In the genomic region with DNA sequence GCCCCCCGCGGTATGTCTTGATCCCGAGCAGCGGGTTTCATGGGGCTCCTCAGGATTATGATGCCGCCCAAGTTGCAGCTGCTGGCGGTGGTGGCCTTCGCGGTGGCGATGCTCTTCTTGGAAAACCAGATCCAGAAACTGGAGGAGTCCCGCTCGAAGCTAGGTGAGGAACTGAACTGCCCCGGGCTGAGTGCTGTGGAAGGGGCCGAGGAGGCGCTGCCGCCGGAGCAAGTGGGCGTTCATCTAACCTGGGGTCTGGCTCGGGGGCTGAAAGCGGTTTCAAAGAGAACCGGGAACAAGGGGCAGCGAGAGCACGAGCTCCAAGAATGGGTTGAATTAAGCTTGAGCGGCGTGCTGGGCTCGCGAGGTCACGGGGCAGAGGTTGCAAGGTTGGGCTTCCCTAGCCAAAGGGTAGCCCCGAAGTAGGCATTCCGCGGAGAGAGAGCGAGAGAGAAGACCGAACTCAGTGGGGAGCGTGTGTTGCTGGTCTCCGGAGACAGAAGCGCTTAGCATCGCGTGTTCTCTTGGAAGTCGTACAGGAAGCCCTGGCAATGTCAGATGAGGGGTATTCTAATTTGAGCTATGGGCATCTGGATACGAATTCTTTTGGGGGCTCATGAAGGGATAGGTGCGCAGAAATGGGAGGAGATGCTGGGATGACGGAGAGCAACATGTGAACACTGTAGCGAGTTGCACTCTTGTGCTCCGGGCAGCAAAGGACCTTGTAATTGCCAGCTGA, we compare ENCODE assay signal across 8 cellular contexts. TPM values are rescaled to one million over a fixed set of nuclear protein-coding genes. Genes with fewer than 3 reads are reported as not detected.
DNase-seq lines count a peak whose midpoint lies in the region; ATAC-seq and TF ChIP-seq lines count a peak whose summit lies in the region.

No MANE protein-coding gene starts in this region.

- H3K4me3 Mint-ChIP-seq in CD14-positive monocyte = no peak overlapping the region

- no peaks in the 10 kb centered on the region for H3K9me1 ChIP-seq in IMR-90 (ENCODE audit: insufficient read depth, low read length)

- no peak overlapping the region for H4K91ac ChIP-seq in IMR-90 (ENCODE audit: insufficient read depth, low read depth, low read length)

- CTCF ChIA-PET in IMR-90 (lab: Yijun Ruan, JAX) = interaction anchor here (0.8 to 1.6 kb wide), 3 partner anchors 19 to 168 kb away, joined by 3 to 5 read pairs (median 4); no protein-coding TSS in a partner anchor

- peak overlapping the region; percentile 85 for H3K4me3 ChIP-seq in IMR-90 (ENCODE audit: insufficient read depth, low read depth, low read length)
- peak overlapping the region; percentile 67 for H3K4me3 ChIP-seq in RWPE2 (ENCODE audit: severe bottlenecking)
- H3K4me3 ChIP-seq in parathyroid adenoma (ENCODE audit: low read depth, low read length) = peak overlapping the region; percentile 87
- H3K4me3 ChIP-seq in transverse colon = peak overlapping the region; percentile 77 to 100 (median 93)

- H3K4me1 ChIP-seq in IMR-90 (ENCODE audit: control insufficient read depth, insufficient read depth, low read length) (peaks cover 4% of the 10 kb centered on the region; the same call in 1 of the 2 replicates), RWPE2 (ENCODE audit: insufficient read depth, poor library complexity, severe bottlenecking) (peaks cover 15% of the 10 kb centered on the region), parathyroid adenoma (peaks cover 10% of the 10 kb centered on the region), transverse colon (peaks cover 12 to 32% (median 21%) of the 10 kb centered on the region in 4 donors)

- H2AFZ ChIP-seq in IMR-90 (replicated peaks; ENCODE audit: low read length, poor library complexity) (peak overlapping the region; percentile 92), parathyroid adenoma (peak overlapping the region; percentile 87)

- H4K8ac ChIP-seq in IMR-90 (ENCODE audit: low read depth in 2 of 2, low read length in 2 of 2) = peak overlapping the region in 1 of 2 experiments; percentile 24; a peak in 1 of 4 replicates

- TF ChIP-seq RAD21 in IMR-90 (IDR thresholded peaks at IDR 0.05; ENCODE audit: low read length) = no peak

- H2AK5ac ChIP-seq in IMR-90 (ENCODE audit: low read depth, low read length) = no peak overlapping the region

- no peak for TF ChIP-seq POLR2A in IMR-90 (IDR thresholded peaks at IDR 0.05; ENCODE audit: low read depth, low read length)
- peak; percentile 8 for TF ChIP-seq POLR2A in transverse colon (IDR thresholded peaks at IDR 0.05)

- no peak for TF ChIP-seq CTCF in CD14-positive monocyte (IDR thresholded peaks at IDR 0.05)
- TF ChIP-seq CTCF in IMR-90 (conservative IDR thresholded peaks at IDR 0.05; ENCODE audit: low read depth, low read length) = no peak; the same call in 1 of the 2 replicates
- TF ChIP-seq CTCF in RWPE2 (IDR thresholded peaks at IDR 0.05; ENCODE audit: poor library complexity, severe bottlenecking) = no peak
- no peak for TF ChIP-seq CTCF in parathyroid adenoma (IDR thresholded peaks at IDR 0.05)
- TF ChIP-seq CTCF in transverse colon (IDR thresholded peaks at IDR 0.05) = no peak

- H3K27ac Mint-ChIP-seq in CD14-positive monocyte = no peak overlapping the region

- in situ Hi-C loops in IMR-90 (cut with MboI; ENCODE audit: low sequenced_read_pairs) = no loop called here
- in situ Hi-C loops in transverse colon (cut with MboI; ENCODE audit: low pct_ligation_motif_present in 1 of 4, low pct_unique_long_range_greater_than_20kb in 1 of 4, low sequenced_read_pairs in 3 of 4) = loop anchor here in 1 of 4 donors (25.0 kb wide), 1 partner anchor 203 kb away; the partner anchor contains the start of gene SH3GLB1

- H4K5ac ChIP-seq in IMR-90 (ENCODE audit: low read depth, low read length) = no peak overlapping the region

- H3K27me3 Mint-ChIP-seq in CD14-positive monocyte (ENCODE audit: low read depth in 3 of 3) = no peaks in the 10 kb centered on the region

- H2BK5ac ChIP-seq in IMR-90 (ENCODE audit: low read depth, low read length, poor library complexity, severe bottlenecking) = peak overlapping the region; percentile 18

- peaks cover 7 to 13% of the 10 kb centered on the region in 2 donors for H3K36me3 Mint-ChIP-seq in CD14-positive monocyte

- H3K9me3 ChIP-seq in IMR-90 (ENCODE audit: control insufficient read depth, insufficient read depth, low read length) (no peaks in the 10 kb centered on the region), RWPE2 (ENCODE audit: severe bottlenecking) (no peaks in the 10 kb centered on the region), parathyroid adenoma (ENCODE audit: control insufficient read depth, low read length) (no peaks in the 10 kb centered on the region), transverse colon (no peaks in the 10 kb centered on the region)

- peak; percentile 46 for DNase-seq in CD14-positive monocyte (ENCODE audit: low spot score)
- peak; percentile 53 for DNase-seq in IMR-90
- DNase-seq in RWPE2 (ENCODE audit: low spot score) = no peak
- peak; percentile 49 for DNase-seq in activated naive CD4-positive, alpha-beta T cell treated with Interleukin-2 at 50 U/mL for 16 hours
- DNase-seq in Right ventricle myocardium inferior (ENCODE audit: missing footprints) = no peak
- DNase-seq in transverse colon = peak; percentile 54

- intact Hi-C loops in CD14-positive monocyte (cut with micrococcal nuclease) (loop anchor here (2.0 to 10.0 kb wide), 4 partner anchors 140 to 420 kb away; partner anchors contain the start of gene SH3GLB1 (in 2 of the 2)), IMR-90 (cut with micrococcal nuclease) (loop anchor here (2.0 to 5.0 kb wide), 4 partner anchors 37 to 162 kb away; no protein-coding TSS in a partner anchor), Right ventricle myocardium inferior (cut with DNase I) (no loop called here), transverse colon (cut with DNase I; ENCODE audit: low total_unique reads) (no loop called here)

- no peak overlapping the region for H3K18ac ChIP-seq in IMR-90 (ENCODE audit: low read depth, low read length)

- peak overlapping the region; percentile 99 for H3K23ac ChIP-seq in IMR-90 (ENCODE audit: low read depth, low read length)

- peak overlapping the region; percentile 8; the same call in 1 of the 2 replicates for H3K4ac ChIP-seq in IMR-90 (ENCODE audit: low read depth, low read length)

- BruUV-seq in IMR-90 (replicated peaks; lab: Mats Ljungman, UMichigan) = no TSS peak

- dilution Hi-C loops in IMR-90 (cut with HindIII; ENCODE audit: low sequenced_read_pairs, unreplicated experiment) = no loop called here

- WGBS in IMR-90 (ENCODE audit: extremely low coverage in 2 of 2, insufficient read length in 1 of 2), 2 experiments = 0% methylated on average over 35 of the region's 43 CpGs; no CpG with 5 or more reads in 1 of the 2 experiments
- WGBS in transverse colon (ENCODE audit: low coverage in 1 of 2), 2 donors = 0 to 2% methylated on average over 5 to 41 of the region's 43 CpGs

- H3K27me3 ChIP-seq in IMR-90 (ENCODE audit: control insufficient read depth, insufficient read depth, low read length) (no peaks in the 10 kb centered on the region), RWPE2 (ENCODE audit: insufficient read depth, poor library complexity, severe bottlenecking) (no peaks in the 10 kb centered on the region), parathyroid adenoma (ENCODE audit: control insufficient read depth, insufficient read depth, low read length) (no peaks in the 10 kb centered on the region), transverse colon (no peaks in the 10 kb centered on the region)

- H2BK20ac ChIP-seq in IMR-90 (ENCODE audit: low read depth, low read length) = no peak overlapping the region

- H3K79me2 ChIP-seq in parathyroid adenoma = peaks cover 15% of the 10 kb centered on the region

- H3K36me3 ChIP-seq in IMR-90 (ENCODE audit: control insufficient read depth, insufficient read depth, low read length) (no peaks in the 10 kb centered on the region), RWPE2 (ENCODE audit: low read depth) (peaks cover 18% of the 10 kb centered on the region), parathyroid adenoma (ENCODE audit: control insufficient read depth, insufficient read depth, low read length) (no peaks in the 10 kb centered on the region), transverse colon (no peaks in the 10 kb centered on the region)

- no peak for TF ChIP-seq EP300 in transverse colon (IDR thresholded peaks at IDR 0.05; ENCODE audit: low read depth)

- H3K79me1 ChIP-seq in IMR-90 (ENCODE audit: low read depth in 1 of 2, low read length in 2 of 2) = peaks cover 5 to 37% of the 10 kb centered on the region in 2 experiments; a peak in 3 of 4 replicates

- peaks cover 35% of the 10 kb centered on the region for H4K20me1 ChIP-seq in IMR-90 (ENCODE audit: insufficient read depth, low read length)

- H3K9me3 Mint-ChIP-seq in CD14-positive monocyte = no peaks in the 10 kb centered on the region

- H3K4me2 ChIP-seq in IMR-90 (ENCODE audit: low read depth, low read length) (peak overlapping the region; percentile 93), parathyroid adenoma (ENCODE audit: low read length) (peak overlapping the region; percentile 94)

- H2BK120ac ChIP-seq in IMR-90 (ENCODE audit: low read depth, low read length) = no peak overlapping the region

- H3K56ac ChIP-seq in IMR-90 (ENCODE audit: extremely low read depth, insufficient read depth, low read length) = peak overlapping the region; percentile 63; the same call in 1 of the 2 replicates

- peak overlapping the region; percentile 85 for H3K14ac ChIP-seq in IMR-90 (replicated peaks; ENCODE audit: low read depth, low read length)

- peak overlapping the region; percentile 98 for H2AK9ac ChIP-seq in IMR-90 (replicated peaks; ENCODE audit: low read depth, low read length, poor library complexity)

- no peak overlapping the region; the same call in 2 of the 3 replicates for H2BK15ac ChIP-seq in IMR-90 (ENCODE audit: low read depth, low read length)

- peaks cover 25% of the 10 kb centered on the region for H3K4me1 Mint-ChIP-seq in CD14-positive monocyte

- peak overlapping the region; percentile 62 for H3K9ac ChIP-seq in IMR-90 (ENCODE audit: low read depth, low read length)
- peak overlapping the region; percentile 0 for H3K9ac ChIP-seq in parathyroid adenoma

- H3K27ac ChIP-seq in IMR-90 (ENCODE audit: insufficient read depth, low read length) (peak overlapping the region; percentile 76), RWPE2 (ENCODE audit: poor library complexity, severe bottlenecking) (peak overlapping the region; percentile 50), parathyroid adenoma (peak overlapping the region; percentile 55), transverse colon (peak overlapping the region; percentile 86 to 96 (median 91))

- POLR2A ChIA-PET in IMR-90 (lab: Charles Lee; ENCODE audit: unreplicated experiment) = no interaction called here

- ATAC-seq in GM19467 (IDR thresholded peaks at IDR 0.05; ENCODE audit: unreplicated experiment) (peak; percentile 15), IMR-90 (ENCODE audit: low read depth) (peak; percentile 7), RWPE2 (ENCODE audit: low read depth) (peak; percentile 52), Right ventricle myocardium inferior (peak; percentile 43)

RNA-seq across cellular contexts. Expression of gene HS2ST1, which starts 0.7 kb away (rescaled TPM):
- polyA plus RNA-seq in CD14-positive monocyte (1 to 10 TPM; 4.2 to 6.0 TPM), IMR-90 (2012; rRNA removed) (6.4 and 7.8 TPM in 2 replicates)
- total RNA-seq in IMR-90 (2012; rRNA removed) (13.1 and 20.6 TPM in 2 replicates), Right ventricle myocardium inferior (10.0 TPM), transverse colon (10 to 100 TPM in 2 of 4 donors, 1 to 10 TPM in 2; 1.9 to 17.1 (median 9.9) TPM)
- polyA plus RNA-seq in IMR-90 (2012; cell fraction: cytosol; rRNA removed) = 2.6 and 5.0 TPM in 2 replicates
- polyA plus RNA-seq in IMR-90 (2012; cell fraction: nucleus; rRNA removed; ENCODE audit: low replicate concordance) = 0.64 and 2.8 TPM in 2 replicates

RNA-seq across cellular contexts. Expression of gene SELENOF, which starts 1.2 kb away (rescaled TPM):
- polyA plus RNA-seq in CD14-positive monocyte (100 to 1,000 TPM; 339 to 357 TPM), IMR-90 (2012; rRNA removed) (124 and 153 TPM in 2 replicates)
- total RNA-seq in IMR-90 (2012; rRNA removed) (60.0 and 128 TPM in 2 replicates), Right ventricle myocardium inferior (75.7 TPM), transverse colon (100 to 1,000 TPM in 2 of 4 donors, 10 to 100 TPM in 2; 32.0 to 130 (median 77.9) TPM)
- 22.7 and 43.6 TPM in 2 replicates for polyA plus RNA-seq in IMR-90 (2012; cell fraction: cytosol; rRNA removed)
- polyA plus RNA-seq in IMR-90 (2012; cell fraction: nucleus; rRNA removed; ENCODE audit: low replicate concordance) = 3.4 and 38.6 TPM in 2 replicates

Comparison
In these comparisons a context has a peak if more than half of its experiments do, and no peak if none do; other contexts are left out.
1. DNase-seq: peak in CD14-positive monocyte (single experiment), IMR-90 (single experiment), activated naive CD4-positive, alpha-beta T cell treated with Interleukin-2 at 50 U/mL for 16 hours (single experiment) and transverse colon (single experiment); none in RWPE2 (single experiment) and Right ventricle myocardium inferior (single experiment).
2. intact Hi-C loops: an anchor here in CD14-positive monocyte (2.0 to 10.0 kb wide) and IMR-90 (2.0 to 5.0 kb wide); none called in Right ventricle myocardium inferior and transverse colon.
3. Peak in every context shown above with its lines, with median percentiles within 50 percentile points of each other: ATAC-seq, H3K27ac ChIP-seq and H3K4me3 ChIP-seq.